Comparison of ENCODE assay signal across 24 cellular contexts in the genomic region with DNA sequence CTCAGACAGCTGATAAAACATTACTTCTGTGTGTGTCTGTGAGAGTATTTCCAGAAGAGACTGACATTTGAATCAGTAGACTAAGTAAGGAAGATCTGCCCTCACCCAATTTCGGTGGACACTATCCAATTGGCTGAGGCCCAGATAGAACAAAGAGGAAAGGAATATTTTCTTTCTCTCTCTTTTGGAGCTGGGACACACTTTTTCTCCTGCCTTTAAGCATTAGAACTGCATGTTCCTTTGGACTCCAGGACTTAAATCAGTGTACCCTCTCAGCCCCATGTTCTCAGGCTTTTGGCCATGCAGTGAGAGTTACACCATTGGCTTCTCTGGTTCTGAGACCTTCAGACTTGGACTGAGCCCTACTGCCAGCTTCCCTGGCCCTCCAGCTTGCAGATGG.
"Had no signal": no experiment of that assay in that cellular context is flagged by ENCODE, and none has a peak within 500 bp of the region (broad histone marks: within the 10 kb centered on the region; RNA-seq: fewer than 3 reads in every experiment).

No MANE protein-coding gene starts in this region.

- H3K36me3 Mint-ChIP-seq: activated naive CD4-positive, alpha-beta T cell treated with anti-CD3 and anti-CD28 coated beads, Interleukin-2, amount 50 U/mL, for 72 hours; brain; mesothelial cell of epicardium; WTC11 had no signal

- H3K36me3 ChIP-seq: heart right ventricle, thoracic aorta, upper lobe of right lung had no signal

- H3K4me3 ChIP-seq: heart right ventricle, lung, thoracic aorta, upper lobe of right lung had no signal

- DNase-seq: activated CD8-positive, alpha-beta memory T cell treated with anti-CD3 and anti-CD28 coated beads for 24 hours; activated CD8-positive, alpha-beta memory T cell treated with anti-CD3 and anti-CD28 coated beads, Interleukin-2, amount 50 U/mL, for 4 hours; activated T-cell treated with anti-CD3 and anti-CD28 coated beads, Interleukin-2, amount 50 U/mL, for 24 hours; aorta; dermis blood vessel endothelial cell; effector CD8-positive, alpha-beta T cell; erythroblast; heart right ventricle; islet precursor cell; left colon; posterior cingulate gyrus; stimulated activated CD4-positive, alpha-beta T cell treated with anti-CD3 and anti-CD28 coated beads, Interleukin-2, amount 100 ng/mL, for 48 hours; stimulated activated CD8-positive, alpha-beta memory T cell treated with anti-CD3 and anti-CD28 coated beads, Interleukin-4, amount 100 ng/mL, for 48 hours; stimulated activated naive B cell treated with anti-CD40 and anti-IgM and Interleukin-4, amounts not matched to agents 10 μg/mL and 1 μg/mL and 100 μg/mL, for 72 hours; T1000; upper lobe of right lung had no signal

- H3K9me3 ChIP-seq: heart right ventricle, thoracic aorta, upper lobe of right lung had no signal

- H3K27ac Mint-ChIP-seq: activated T-cell treated with anti-CD3 and anti-CD28 coated beads, Interleukin-2, amount 50 U/mL, for 24 hours; activated T-helper 17 cell treated with anti-CD3 and anti-CD28 coated beads, Interleukin-2, amount 50 U/mL, for 72 hours; mesothelial cell of epicardium; T-helper 1 cell treated with Interleukin-12 subunit alpha and Interleukin-12 subunit beta and Interleukin-4 antibody, amounts not matched to agents 30 μg/mL and 1 μg/mL, for 36 hours; WTC11 had no signal

- H3K27me3 ChIP-seq: heart right ventricle, upper lobe of right lung had no signal

- ATAC-seq: activated naive CD4-positive, alpha-beta T cell treated with anti-CD3 and anti-CD28 coated beads, Interleukin-2, amount 50 U/mL, for 72 hours; activated T-helper 17 cell treated with anti-CD3 and anti-CD28 coated beads, Interleukin-2, amount 50 U/mL, for 72 hours; heart right ventricle; left colon; stimulated activated naive B cell treated with anti-CD40 and anti-IgM and Interleukin-4, amounts not matched to agents 10 μg/mL and 1 μg/mL and 100 μg/mL, for 72 hours; upper lobe of right lung; WTC11 had no signal

- H3K4me3 Mint-ChIP-seq: activated T-cell treated with anti-CD3 and anti-CD28 coated beads, Interleukin-2, amount 50 U/mL, for 24 hours; activated T-helper 17 cell treated with anti-CD3 and anti-CD28 coated beads, Interleukin-2, amount 50 U/mL, for 72 hours; mesothelial cell of epicardium; stimulated activated naive B cell treated with anti-CD40 and anti-IgM and Interleukin-4, amounts not matched to agents 10 μg/mL and 1 μg/mL and 100 μg/mL, for 72 hours; T-helper 1 cell treated with Interleukin-12 subunit alpha and Interleukin-12 subunit beta and Interleukin-4 antibody, amounts not matched to agents 30 μg/mL and 1 μg/mL, for 36 hours; WTC11 had no signal

- H3K27ac ChIP-seq: heart right ventricle, thoracic aorta, upper lobe of right lung had no signal

- H3K9me3 Mint-ChIP-seq: activated naive CD4-positive, alpha-beta T cell treated with anti-CD3 and anti-CD28 coated beads, Interleukin-2, amount 50 U/mL, for 72 hours; activated T-cell treated with anti-CD3 and anti-CD28 coated beads, Interleukin-2, amount 50 U/mL, for 24 hours; activated T-helper 17 cell treated with anti-CD3 and anti-CD28 coated beads, Interleukin-2, amount 50 U/mL, for 72 hours; brain; mesothelial cell of epicardium; stimulated activated naive B cell treated with anti-CD40 and anti-IgM and Interleukin-4, amounts not matched to agents 10 μg/mL and 1 μg/mL and 100 μg/mL, for 72 hours; T-helper 1 cell treated with Interleukin-12 subunit alpha and Interleukin-12 subunit beta and Interleukin-4 antibody, amounts not matched to agents 30 μg/mL and 1 μg/mL, for 36 hours; WTC11 had no signal

- H3K27me3 Mint-ChIP-seq: activated T-cell treated with anti-CD3 and anti-CD28 coated beads, Interleukin-2, amount 50 U/mL, for 24 hours; activated T-helper 17 cell treated with anti-CD3 and anti-CD28 coated beads, Interleukin-2, amount 50 U/mL, for 72 hours had no signal
